8 cellular contexts compared by ENCODE assay signal in genomic region chr7:127392566-127393369, GRCh38. TPM values are rescaled to one million over a fixed set of nuclear protein-coding genes. Genes with fewer than 3 reads are reported as not detected.
DNase-seq lines count a peak whose midpoint lies in the region; ATAC-seq, FAIRE-seq and TF ChIP-seq lines count a peak whose summit lies in the region.

Gene ZNF800 (minus strand): TSS chr7:127392708. CDS start chr7:127391557, 1,151 bp downstream.

- TSS peak; percentile 84 for BruUV-seq in Calu3 (replicated peaks; lab: Mats Ljungman, UMichigan)
- BruUV-seq in OCI-LY7 (replicated peaks; lab: Mats Ljungman, UMichigan): TSS peak; percentile 79
- BruUV-seq in endothelial cell of umbilical vein (replicated peaks; lab: Mats Ljungman, UMichigan): no TSS peak

- peaks cover 42% of the 10 kb centered on the region for H3K79me2 ChIP-seq in OCI-LY7 (ENCODE audit: insufficient read depth, low read depth, low read length)
- H3K79me2 ChIP-seq in endothelial cell of umbilical vein (ENCODE audit: control insufficient read depth, insufficient read depth, low read length): peaks cover 47% of the 10 kb centered on the region

- peaks cover 45% of the 10 kb centered on the region for H3K36me3 Mint-ChIP-seq in Calu3 (ENCODE audit: insufficient read depth, unreplicated experiment)

- H3K4me2 ChIP-seq in OCI-LY7 (ENCODE audit: low read length): peak within 1 kb of the TSS; percentile 98
- peak within 1 kb of the TSS; percentile 80 for H3K4me2 ChIP-seq in endothelial cell of umbilical vein (ENCODE audit: insufficient read depth, low read length)

- peak within 1 kb of the TSS; percentile 49 for H3K9ac ChIP-seq in HUES64 (ENCODE audit: low read depth, low read length)
- H3K9ac ChIP-seq in endothelial cell of umbilical vein (replicated peaks; ENCODE audit: extremely low read depth, insufficient read depth, low read length): peak within 1 kb of the TSS; percentile 97

- H3K27ac Mint-ChIP-seq in Calu3 (ENCODE audit: unreplicated experiment): peak within 1 kb of the TSS; percentile 92

- TF ChIP-seq CTCF in Calu3 (IDR thresholded peaks at IDR 0.05; ENCODE audit: unreplicated experiment): no peak
- no peak for TF ChIP-seq CTCF in OCI-LY7 (conservative IDR thresholded peaks at IDR 0.05; ENCODE audit: low read length)
- TF ChIP-seq CTCF in endothelial cell of umbilical vein (IDR thresholded peaks at IDR 0.05; ENCODE audit: extremely low read depth in 1 of 2, insufficient read depth in 1 of 2, low read depth in 1 of 2, low read length in 2 of 2): no peak

- H2AFZ ChIP-seq in OCI-LY7 (ENCODE audit: low read length) (peak within 1 kb of the TSS; percentile 61), endothelial cell of umbilical vein (ENCODE audit: low read depth, low read length) (peak within 1 kb of the TSS; percentile 73)

- H3K9me2 ChIP-seq in OCI-LY7 (ENCODE audit: insufficient read depth, low read length): no peaks in the 10 kb centered on the region

- peak; percentile 81 for ATAC-seq in GM21423 (IDR thresholded peaks at IDR 0.05; ENCODE audit: unreplicated experiment)

- H3K9me3 Mint-ChIP-seq in Calu3 (ENCODE audit: low read depth, unreplicated experiment): no peaks in the 10 kb centered on the region

- intact Hi-C loops in Calu3 (cut with micrococcal nuclease; ENCODE audit: unreplicated experiment): no loop called here
- intact Hi-C loops in OCI-LY7 (cut with micrococcal nuclease; ENCODE audit: unreplicated experiment): loop anchor here (1.0 to 10.0 kb wide), 3 partner anchors 195 to 712 kb away; partner anchors contain the start of genes ARF5, GCC1 and SND1
- intact Hi-C loops in endothelial cell of umbilical vein (cut with micrococcal nuclease): loop anchor here (2.0 to 5.0 kb wide), 3 partner anchors 46 to 196 kb away; partner anchors contain the start of genes ARF5 and GRM8

- CTCF ChIA-PET in Calu3 (lab: Charles Lee): interaction anchor here (1.0 kb wide), 1 partner anchor 165 kb away, joined by 3 read pairs; no protein-coding TSS in a partner anchor
- CTCF ChIA-PET in OCI-LY7 (lab: Charles Lee; ENCODE audit: unreplicated experiment): no interaction called here
- CTCF ChIA-PET in endothelial cell of umbilical vein (lab: Charles Lee): interaction anchor here (0.7 to 6.1 kb wide), 3 partner anchors 42 to 196 kb away, joined by 3 to 28 read pairs (median 3); partner anchors contain the start of gene ARF5

- H3K27me3 ChIP-seq in HUES64 (ENCODE audit: insufficient read depth, low read length) (peaks cover 70% of the 10 kb centered on the region), endothelial cell of umbilical vein (ENCODE audit: control insufficient read depth in 2 of 2, insufficient read depth in 2 of 2, low read length in 2 of 2) (peaks cover 7 to 31% of the 10 kb centered on the region in 2 experiments)

- peak within 1 kb of the TSS; percentile 13; the same call in 1 of the 2 replicates for H3K27ac ChIP-seq in HUES64 (ENCODE audit: low read depth, low read length)
- peak within 1 kb of the TSS; percentile 84 for H3K27ac ChIP-seq in OCI-LY7 (ENCODE audit: low read depth, low read length, poor library complexity, severe bottlenecking)
- peak within 1 kb of the TSS; percentile 90 for H3K27ac ChIP-seq in endothelial cell of umbilical vein (ENCODE audit: insufficient read depth, low read depth, low read length)

- dilution Hi-C loops in endothelial cell of umbilical vein (cut with MboI; ENCODE audit: extremely low pct_ligation_motif_present, low sequenced_read_pairs): no loop called here

- H3K4me3 ChIP-seq in HUES64 (ENCODE audit: low read length) (peak within 1 kb of the TSS; percentile 97), OCI-LY7 (ENCODE audit: low read depth, low read length, poor library complexity, severe bottlenecking) (peak within 1 kb of the TSS; percentile 99), endothelial cell of umbilical vein (replicated peaks in 1 of 3; ENCODE audit: insufficient read depth in 1 of 3, low read depth in 1 of 3, low read length in 3 of 3) (peak within 1 kb of the TSS; percentile 88 to 97 (median 88))

- no peaks in the 10 kb centered on the region for H3K9me1 ChIP-seq in endothelial cell of umbilical vein (replicated peaks; ENCODE audit: control insufficient read depth, extremely low read depth, insufficient read depth, low read length)

- no peaks in the 10 kb centered on the region for H3K9me3 ChIP-seq in HUES64 (ENCODE audit: insufficient read depth, low read depth, low read length)
- H3K9me3 ChIP-seq in OCI-LY7 (ENCODE audit: low read length): no peaks in the 10 kb centered on the region
- no peaks in the 10 kb centered on the region for H3K9me3 ChIP-seq in endothelial cell of umbilical vein (replicated peaks; ENCODE audit: control insufficient read depth, insufficient read depth, low read length)

- peaks cover 29% of the 10 kb centered on the region for H3K4me1 Mint-ChIP-seq in Calu3 (ENCODE audit: low read depth, unreplicated experiment)

- peaks cover 6% of the 10 kb centered on the region; the same call in 1 of the 2 replicates for H3K4me1 ChIP-seq in HUES64 (ENCODE audit: insufficient read depth, low read length)
- peaks cover 49% of the 10 kb centered on the region for H3K4me1 ChIP-seq in OCI-LY7 (ENCODE audit: insufficient read depth, low read length, poor library complexity, severe bottlenecking)
- peaks cover 20% of the 10 kb centered on the region for H3K4me1 ChIP-seq in endothelial cell of umbilical vein (ENCODE audit: control insufficient read depth, extremely low read depth, insufficient read depth, low read length)

- peak; percentile 72 for TF ChIP-seq POLR2A in endothelial cell of umbilical vein (IDR thresholded peaks at IDR 0.05; ENCODE audit: low read depth, low read length)

- DNase-seq in Calu3: peak; percentile 88
- peak; percentile 92 for DNase-seq in OCI-LY7 (ENCODE audit: low spot score)
- peak; percentile 77 for DNase-seq in activated T-cell treated with anti-CD3 and anti-CD28 coated beads for 1 hour (ENCODE audit: low read depth)
- peak; percentile 85 for DNase-seq in endothelial cell of umbilical vein (ENCODE audit: low read depth, low spot score)
- peak; percentile 80 for DNase-seq in middle frontal gyrus (ENCODE audit: extremely low spot score, low spot score)
- peak; percentile 83 for DNase-seq in stimulated activated CD8-positive, alpha-beta memory T cell treated with anti-CD3 and anti-CD28 coated beads, Interleukin-2, amount 100 ng/mL, for 48 hours (ENCODE audit: low read depth in 2 of 2)

- peak within 1 kb of the TSS; percentile 94 for H3K4me3 Mint-ChIP-seq in Calu3 (ENCODE audit: low read depth, unreplicated experiment)

- under 1% methylated on average over 66 of the region's 67 CpGs for WGBS in HUES64

- H3K27me3 Mint-ChIP-seq in Calu3 (ENCODE audit: unreplicated experiment): no peaks in the 10 kb centered on the region

- H3K36me3 ChIP-seq in HUES64 (ENCODE audit: insufficient read depth, low read length) (peaks cover 21% of the 10 kb centered on the region; the same call in 1 of the 2 replicates), OCI-LY7 (ENCODE audit: insufficient read depth, low read length) (peaks cover 37% of the 10 kb centered on the region), endothelial cell of umbilical vein (ENCODE audit: control insufficient read depth in 2 of 2, extremely low read depth in 1 of 2, insufficient read depth in 2 of 2, low read length in 2 of 2) (peaks cover 2 to 6% of the 10 kb centered on the region in 2 experiments)

- FAIRE-seq in endothelial cell of umbilical vein (lab: Jason Lieb, UNC): peak; percentile 86

- POLR2A ChIA-PET in OCI-LY7 (lab: Charles Lee) (interaction anchor here (0.6 to 3.7 kb wide), 6 partner anchors 12 to 696 kb away, joined by 3 to 17 read pairs (median 3); no protein-coding TSS in a partner anchor), endothelial cell of umbilical vein (lab: Charles Lee) (interaction anchor here (0.7 to 1.5 kb wide), 4 partner anchors 8 to 55 kb away, joined by 3 read pairs; no protein-coding TSS in a partner anchor)

- H4K20me1 ChIP-seq in OCI-LY7 (ENCODE audit: insufficient read depth, low read length) (peaks cover 29% of the 10 kb centered on the region), endothelial cell of umbilical vein (replicated peaks; ENCODE audit: control insufficient read depth, extremely low read depth, insufficient read depth, low read length) (peaks cover 6% of the 10 kb centered on the region)

TF ChIP-seq in endothelial cell of umbilical vein, 7 proteins besides CTCF, POLR2A, EP300 and RAD21:
- TF ChIP-seq MAX (IDR thresholded peaks at IDR 0.05; ENCODE audit: insufficient read depth, insufficient read length) (no peak), POLR2AphosphoS5 (IDR thresholded peaks at IDR 0.05; ENCODE audit: insufficient read depth, low read depth, low read length) (peak; percentile 84)

RNA-seq across cellular contexts. Expression of gene ZNF800, which starts in this region (rescaled TPM):
- total RNA-seq in Calu3 (2022): 33.2 and 36.5 TPM in 2 replicates
- 4.7 TPM for polyA plus RNA-seq in HUES64 (2013, experiment 1 of 2)
- 4.9 TPM for polyA plus RNA-seq in HUES64 (2013, experiment 2 of 2)
- 23.8 and 23.9 TPM in 2 replicates for total RNA-seq in OCI-LY7 (2014; rRNA removed; shearing (Covaris generic))
- 42.2 and 44.0 TPM in 2 replicates for total RNA-seq in OCI-LY7 (2022)
- total RNA-seq in endothelial cell of umbilical vein: 31.5 and 35.4 TPM in 2 replicates
- 10.6 and 10.9 TPM in 2 replicates for polyA plus RNA-seq in endothelial cell of umbilical vein
- 6.9 and 8.3 TPM in 2 replicates for polyA plus RNA-seq in endothelial cell of umbilical vein (2011; cell fraction: cytosol; rRNA removed)
- 36.2 and 37.7 TPM in 2 replicates for polyA plus RNA-seq in endothelial cell of umbilical vein (2011; cell fraction: nucleus; rRNA removed)
- polyA plus RNA-seq in endothelial cell of umbilical vein (2012): 10.1 and 15.3 TPM in 2 replicates
- 11.3 and 20.5 TPM in 2 replicates for polyA minus RNA-seq in endothelial cell of umbilical vein
- polyA minus RNA-seq in endothelial cell of umbilical vein (2011; cell fraction: cytosol; rRNA and poly(A)+ RNA removed): 23.7 TPM
- 44.3 and 60.5 TPM in 2 replicates for polyA minus RNA-seq in endothelial cell of umbilical vein (2011; cell fraction: nucleus; rRNA and poly(A)+ RNA removed)

Comparison
In these comparisons a context has a peak if more than half of its experiments do, and no peak if none do; other contexts are left out.
1. Peak in every context shown above with its lines: DNase-seq, ATAC-seq, H3K4me3 ChIP-seq and H3K27ac ChIP-seq.
2. H3K27ac ChIP-seq: peak in every context shown above with its lines; median percentile 90 in endothelial cell of umbilical vein; 84 in OCI-LY7; 13 in HUES64.